Comparison of ENCODE assay signal across 1 cellular context in the genomic region with DNA sequence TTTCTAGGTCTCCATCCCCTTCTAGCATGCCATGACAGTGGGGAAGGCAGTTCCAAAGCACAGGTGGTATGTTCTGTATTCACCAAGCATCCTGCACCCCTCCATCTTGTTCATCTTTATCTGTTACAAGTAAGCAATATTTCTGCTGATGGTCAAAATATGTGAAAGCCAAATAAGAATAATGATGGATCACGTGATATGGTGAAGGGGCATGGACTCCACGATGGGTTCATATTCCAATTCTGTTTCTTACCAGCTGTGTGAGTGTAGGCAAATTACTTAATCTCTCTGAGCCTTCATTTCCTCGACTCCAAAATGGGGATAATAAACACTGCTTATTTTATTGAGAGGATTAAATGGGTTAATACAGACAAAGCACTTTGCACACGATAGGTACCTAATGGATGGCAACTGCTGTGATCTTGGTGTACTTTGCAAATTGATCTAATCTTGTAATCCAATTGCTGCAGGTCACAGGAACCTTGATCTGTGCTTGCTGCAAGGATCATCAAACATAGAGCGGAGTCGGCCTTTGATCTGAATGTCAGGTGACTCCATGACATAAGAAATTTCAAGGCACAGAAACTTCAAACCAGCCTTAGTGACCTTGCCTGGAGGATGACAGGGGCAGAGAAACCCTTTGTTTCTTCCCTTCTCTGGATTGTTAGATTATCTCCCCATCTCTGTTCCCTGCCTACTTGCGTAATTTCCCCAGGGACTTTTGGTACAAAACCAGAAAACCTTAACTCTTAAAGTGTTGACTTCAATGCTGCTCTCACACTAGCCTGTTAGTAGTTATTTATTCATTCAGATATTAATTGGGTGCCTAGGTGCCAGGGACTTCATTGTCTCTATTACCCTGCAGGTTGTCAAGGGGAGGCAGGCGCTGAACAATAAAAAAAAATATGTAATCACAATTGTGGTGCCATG.
A peak's percentile ranks its signal among the peaks of the same experiment; 100 is the strongest.
TF ChIP-seq lines count a peak whose summit lies in the region.

No MANE protein-coding gene starts in this region.

TF ChIP-seq in HepG2, 621 proteins besides CTCF, POLR2A, EP300 and RAD21 (continued from another document and continues in another):
- no peak for TF ChIP-seq CERS6 (CRISPR knock-in tag; IDR thresholded peaks at IDR 0.05)
- no peak for TF ChIP-seq AHR (CRISPR knock-in tag; IDR thresholded peaks at IDR 0.05)
- no peak for TF ChIP-seq ZNF367 (CRISPR knock-in tag; IDR thresholded peaks at IDR 0.05; ENCODE audit: borderline replicate concordance)
- no peak for TF ChIP-seq ZBTB1 (CRISPR knock-in tag; IDR thresholded peaks at IDR 0.05; ENCODE audit: borderline replicate concordance)
- TF ChIP-seq ZNF747 (CRISPR knock-in tag; IDR thresholded peaks at IDR 0.05; ENCODE audit: borderline replicate concordance), result peak; percentile 35; the same call in 1 of the 2 replicates
- no peak for TF ChIP-seq ZNF274 (CRISPR knock-in tag; IDR thresholded peaks at IDR 0.05)
- TF ChIP-seq ZFP1 (CRISPR knock-in tag; IDR thresholded peaks at IDR 0.05), result 0 out of 2 replicates have a peak, but pooled peaks have one; percentile 80
- no peak; the same call in 1 of the 2 replicates for TF ChIP-seq ZNF615 (CRISPR knock-in tag; IDR thresholded peaks at IDR 0.05; ENCODE audit: borderline replicate concordance)
- peak; percentile 94 for TF ChIP-seq ESRRA (CRISPR knock-in tag; IDR thresholded peaks at IDR 0.05; ENCODE audit: low read depth)
- no peak for TF ChIP-seq ZNF335 (CRISPR knock-in tag; IDR thresholded peaks at IDR 0.05)
- TF ChIP-seq ZNF33B (CRISPR knock-in tag; IDR thresholded peaks at IDR 0.05), result no peak
- TF ChIP-seq, protein P1, sequence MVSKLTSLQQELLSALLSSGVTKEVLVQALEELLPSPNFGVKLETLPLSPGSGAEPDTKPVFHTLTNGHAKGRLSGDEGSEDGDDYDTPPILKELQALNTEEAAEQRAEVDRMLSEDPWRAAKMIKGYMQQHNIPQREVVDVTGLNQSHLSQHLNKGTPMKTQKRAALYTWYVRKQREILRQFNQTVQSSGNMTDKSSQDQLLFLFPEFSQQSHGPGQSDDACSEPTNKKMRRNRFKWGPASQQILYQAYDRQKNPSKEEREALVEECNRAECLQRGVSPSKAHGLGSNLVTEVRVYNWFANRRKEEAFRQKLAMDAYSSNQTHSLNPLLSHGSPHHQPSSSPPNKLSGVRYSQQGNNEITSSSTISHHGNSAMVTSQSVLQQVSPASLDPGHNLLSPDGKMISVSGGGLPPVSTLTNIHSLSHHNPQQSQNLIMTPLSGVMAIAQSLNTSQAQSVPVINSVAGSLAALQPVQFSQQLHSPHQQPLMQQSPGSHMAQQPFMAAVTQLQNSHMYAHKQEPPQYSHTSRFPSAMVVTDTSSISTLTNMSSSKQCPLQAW (CRISPR knock-in tag; IDR thresholded peaks at IDR 0.05), result peak; percentile 86
- no peak for TF ChIP-seq MLLT10 (CRISPR knock-in tag; IDR thresholded peaks at IDR 0.05)
- TF ChIP-seq HNRNPL (IDR thresholded peaks at IDR 0.05; ENCODE audit: low read depth, low read length), result no peak
- 0 out of 2 replicates have a peak, but pooled peaks have one; percentile 17 for TF ChIP-seq RFX5 (IDR thresholded peaks at IDR 0.05; ENCODE audit: low read depth, low read length)
- TF ChIP-seq ZSCAN12 (CRISPR knock-in tag; IDR thresholded peaks at IDR 0.05), result no peak
- TF ChIP-seq PCBP2 (optimal IDR thresholded peaks at IDR 0.05; ENCODE audit: low read depth, low read length, poor library complexity, severe bottlenecking), result no peak
- no peak for TF ChIP-seq ZMAT5 (CRISPR knock-in tag; IDR thresholded peaks at IDR 0.05; ENCODE audit: borderline replicate concordance, low read depth)
- TF ChIP-seq, protein P2, sequence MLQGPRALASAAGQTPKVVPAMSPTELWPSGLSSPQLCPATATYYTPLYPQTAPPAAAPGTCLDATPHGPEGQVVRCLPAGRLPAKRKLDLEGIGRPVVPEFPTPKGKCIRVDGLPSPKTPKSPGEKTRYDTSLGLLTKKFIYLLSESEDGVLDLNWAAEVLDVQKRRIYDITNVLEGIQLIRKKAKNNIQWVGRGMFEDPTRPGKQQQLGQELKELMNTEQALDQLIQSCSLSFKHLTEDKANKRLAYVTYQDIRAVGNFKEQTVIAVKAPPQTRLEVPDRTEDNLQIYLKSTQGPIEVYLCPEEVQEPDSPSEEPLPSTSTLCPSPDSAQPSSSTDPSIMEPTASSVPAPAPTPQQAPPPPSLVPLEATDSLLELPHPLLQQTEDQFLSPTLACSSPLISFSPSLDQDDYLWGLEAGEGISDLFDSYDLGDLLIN (CRISPR knock-in tag; IDR thresholded peaks at IDR 0.05; ENCODE audit: borderline replicate concordance), result no peak
- TF ChIP-seq ZNF639 (CRISPR knock-in tag; conservative IDR thresholded peaks at IDR 0.05), result 0 out of 2 replicates have a peak, but pooled peaks have one; percentile 34
- TF ChIP-seq, protein P3, sequence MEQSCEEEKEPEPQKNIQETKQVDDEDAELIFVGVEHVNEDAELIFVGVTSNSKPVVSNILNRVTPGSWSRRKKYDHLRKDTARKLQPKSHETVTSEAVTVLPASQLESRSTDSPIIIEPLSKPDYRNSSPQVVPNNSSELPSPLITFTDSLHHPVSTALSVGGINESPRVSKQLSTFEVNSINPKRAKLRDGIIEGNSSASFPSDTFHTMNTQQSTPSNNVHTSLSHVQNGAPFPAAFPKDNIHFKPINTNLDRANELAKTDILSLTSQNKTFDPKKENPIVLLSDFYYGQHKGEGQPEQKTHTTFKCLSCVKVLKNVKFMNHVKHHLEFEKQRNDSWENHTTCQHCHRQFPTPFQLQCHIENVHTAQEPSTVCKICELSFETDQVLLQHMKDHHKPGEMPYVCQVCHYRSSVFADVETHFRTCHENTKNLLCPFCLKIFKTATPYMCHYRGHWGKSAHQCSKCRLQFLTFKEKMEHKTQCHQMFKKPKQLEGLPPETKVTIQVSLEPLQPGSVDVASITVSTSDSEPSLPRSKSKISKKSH (CRISPR knock-in tag; IDR thresholded peaks at IDR 0.05; ENCODE audit: borderline replicate concordance), result no peak
- no peak for TF ChIP-seq KLF9 (CRISPR knock-in tag; IDR thresholded peaks at IDR 0.05; ENCODE audit: low read depth)
- no peak for TF ChIP-seq ZSCAN25 (CRISPR knock-in tag; IDR thresholded peaks at IDR 0.05)
- no peak for TF ChIP-seq PHB2 (IDR thresholded peaks at IDR 0.05; ENCODE audit: partially characterized antibody)
- 0 out of 2 replicates have a peak, but pooled peaks have one; percentile 51 for TF ChIP-seq AKAP8 (CRISPR knock-in tag; IDR thresholded peaks at IDR 0.05)
- peak; percentile 90 for TF ChIP-seq SMAD3 (CRISPR knock-in tag; IDR thresholded peaks at IDR 0.05)
- no peak for TF ChIP-seq ZNF816 (CRISPR knock-in tag; IDR thresholded peaks at IDR 0.05; ENCODE audit: borderline replicate concordance)
- 0 out of 2 replicates have a peak, but pooled peaks have one; percentile 44 for TF ChIP-seq ZNF792 (CRISPR knock-in tag; IDR thresholded peaks at IDR 0.05)
- TF ChIP-seq, protein P4, sequence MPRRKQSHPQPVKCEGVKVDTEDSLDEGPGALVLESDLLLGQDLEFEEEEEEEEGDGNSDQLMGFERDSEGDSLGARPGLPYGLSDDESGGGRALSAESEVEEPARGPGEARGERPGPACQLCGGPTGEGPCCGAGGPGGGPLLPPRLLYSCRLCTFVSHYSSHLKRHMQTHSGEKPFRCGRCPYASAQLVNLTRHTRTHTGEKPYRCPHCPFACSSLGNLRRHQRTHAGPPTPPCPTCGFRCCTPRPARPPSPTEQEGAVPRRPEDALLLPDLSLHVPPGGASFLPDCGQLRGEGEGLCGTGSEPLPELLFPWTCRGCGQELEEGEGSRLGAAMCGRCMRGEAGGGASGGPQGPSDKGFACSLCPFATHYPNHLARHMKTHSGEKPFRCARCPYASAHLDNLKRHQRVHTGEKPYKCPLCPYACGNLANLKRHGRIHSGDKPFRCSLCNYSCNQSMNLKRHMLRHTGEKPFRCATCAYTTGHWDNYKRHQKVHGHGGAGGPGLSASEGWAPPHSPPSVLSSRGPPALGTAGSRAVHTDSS (CRISPR knock-in tag; conservative IDR thresholded peaks at IDR 0.05), result no peak
- no peak for TF ChIP-seq BRCA1 (CRISPR knock-in tag; IDR thresholded peaks at IDR 0.05)
- TF ChIP-seq TERF1 (CRISPR knock-in tag; IDR thresholded peaks at IDR 0.05), result no peak
- TF ChIP-seq ZNF883 (CRISPR knock-in tag; IDR thresholded peaks at IDR 0.05; ENCODE audit: not compliant biosample characterization), result no peak
- TF ChIP-seq CSRNP2 (CRISPR knock-in tag; conservative IDR thresholded peaks at IDR 0.05; ENCODE audit: low read depth), result no peak
- TF ChIP-seq SOX5 (CRISPR knock-in tag; IDR thresholded peaks at IDR 0.05; ENCODE audit: borderline replicate concordance), result peak; percentile 98
- TF ChIP-seq ZFYVE20 (CRISPR knock-in tag; IDR thresholded peaks at IDR 0.05; ENCODE audit: borderline replicate concordance, low read depth), result no peak
- TF ChIP-seq ZNF569 (CRISPR knock-in tag; IDR thresholded peaks at IDR 0.05; ENCODE audit: borderline replicate concordance), result no peak
- TF ChIP-seq ELF4 (CRISPR knock-in tag; IDR thresholded peaks at IDR 0.05; ENCODE audit: borderline replicate concordance), result no peak
- peak; percentile 44 to 91; a peak in 3 of 4 replicates for TF ChIP-seq NR2F1 (CRISPR knock-in tag; IDR thresholded peaks at IDR 0.05)
- peak; percentile 91 for TF ChIP-seq GFI1 (CRISPR knock-in tag; IDR thresholded peaks at IDR 0.05; ENCODE audit: borderline replicate concordance)
- TF ChIP-seq ZNF512 (CRISPR knock-in tag; IDR thresholded peaks at IDR 0.05), result no peak
- no peak for TF ChIP-seq NFIB (CRISPR knock-in tag; IDR thresholded peaks at IDR 0.05; ENCODE audit: borderline replicate concordance)
- TF ChIP-seq ZNF503 (CRISPR knock-in tag; IDR thresholded peaks at IDR 0.05), result peak; percentile 95
- TF ChIP-seq TEAD3 (CRISPR knock-in tag; optimal IDR thresholded peaks at IDR 0.05; ENCODE audit: borderline replicate concordance), result peak; percentile 87
- TF ChIP-seq HNF4A (CRISPR knock-in tag; IDR thresholded peaks at IDR 0.05), result peak; percentile 98
